14 cellular contexts compared by ENCODE assay signal in genomic region chr11:56885182-56885581, GRCh38.
DNase-seq lines count a peak whose midpoint lies in the region; ATAC-seq and TF ChIP-seq lines count a peak whose summit lies in the region.
"Had no signal": no experiment of that assay in that cellular context is flagged by ENCODE, and none has a peak within 500 bp of the region (broad histone marks: within the 10 kb centered on the region; RNA-seq: fewer than 3 reads in every experiment).

No MANE protein-coding gene starts in this region.

- H3K27me3 ChIP-seq in right cardiac atrium (ENCODE audit: control insufficient read depth, insufficient read depth), result no peaks in the 10 kb centered on the region
- no peaks in the 10 kb centered on the region for H3K27me3 ChIP-seq in body of pancreas
- H3K27me3 ChIP-seq in lung (ENCODE audit: control insufficient read depth, insufficient read depth), result no peaks in the 10 kb centered on the region
- H3K27me3 ChIP-seq: heart left ventricle had no signal

- peaks cover 18% of the 10 kb centered on the region for H3K27me3 Mint-ChIP-seq in chondrocyte (ENCODE audit: low read depth)

- no peak overlapping the region for H3K4me3 ChIP-seq in right cardiac atrium (ENCODE audit: low read length)
- no peak overlapping the region for H3K4me3 ChIP-seq in body of pancreas
- H3K4me3 ChIP-seq in lung, result no peak overlapping the region
- H3K4me3 ChIP-seq: dorsolateral prefrontal cortex, heart left ventricle had no signal

- DNase-seq in right cardiac atrium, result peak in 1 of 3 donors; percentile 41
- DNase-seq in cardiac septum (ENCODE audit: low spot score), result no peak
- DNase-seq in body of pancreas, result peak; percentile 29 to 74 (median 53)
- DNase-seq in lung (ENCODE audit: low spot score), result peak; percentile 57
- no peak for DNase-seq in NCI-H510A (lab: John Stamatoyannopoulos, UW)
- no peak for DNase-seq in chondrocyte (ENCODE audit: low spot score)
- DNase-seq: activated CD8-positive, alpha-beta T cell treated with anti-CD3 and anti-CD28 coated beads, Interleukin-2, amount 10 ng/mL, durations not matched to agents 7 days and 5 days; activated naive CD8-positive, alpha-beta T cell treated with anti-CD3 and anti-CD28 coated beads, Interleukin-2, amount 10 ng/mL, durations not matched to agents 7 days and 5 days; dorsolateral prefrontal cortex; HCEC 1CT; heart left ventricle; naive B cell had no signal

- no peak overlapping the region for H3K27ac Mint-ChIP-seq in chondrocyte (ENCODE audit: unreplicated experiment)
- H3K27ac Mint-ChIP-seq: activated CD8-positive, alpha-beta T cell treated with anti-CD3 and anti-CD28 coated beads, Interleukin-2, amount 10 ng/mL, durations not matched to agents 7 days and 5 days; activated naive CD8-positive, alpha-beta T cell treated with anti-CD3 and anti-CD28 coated beads, Interleukin-2, amount 10 ng/mL, durations not matched to agents 7 days and 5 days; naive B cell had no signal

- H3K4me1 Mint-ChIP-seq in chondrocyte (ENCODE audit: low read depth), result no peaks in the 10 kb centered on the region
- H3K4me1 Mint-ChIP-seq: activated naive CD8-positive, alpha-beta T cell treated with anti-CD3 and anti-CD28 coated beads, Interleukin-2, amount 10 ng/mL, durations not matched to agents 7 days and 5 days; naive B cell had no signal

- H3K27ac ChIP-seq in right cardiac atrium (ENCODE audit: low read length) (no peak overlapping the region), body of pancreas (peak overlapping the region in 3 of 4 donors; percentile 56 to 68 (median 58)), lung (ENCODE audit: low read depth in 1 of 2, low read length in 1 of 2) (peak overlapping the region in 1 of 2 donors; percentile 52)
- H3K27ac ChIP-seq: dorsolateral prefrontal cortex, heart left ventricle had no signal

- ATAC-seq in right cardiac atrium (peak; percentile 55 to 69), body of pancreas (peak; percentile 95), lung (ENCODE audit: insufficient read depth, low FRiP score) (peak; percentile 80), HG02642 (IDR thresholded peaks at IDR 0.05; ENCODE audit: poor library complexity, unreplicated experiment) (no peak), HG03139 (IDR thresholded peaks at IDR 0.05; ENCODE audit: unreplicated experiment) (no peak)
- ATAC-seq: activated CD8-positive, alpha-beta T cell treated with anti-CD3 and anti-CD28 coated beads, Interleukin-2, amount 10 ng/mL, durations not matched to agents 7 days and 5 days had no signal

- H3K4me3 Mint-ChIP-seq in chondrocyte (ENCODE audit: unreplicated experiment), result no peak overlapping the region
- H3K4me3 Mint-ChIP-seq: activated CD8-positive, alpha-beta T cell treated with anti-CD3 and anti-CD28 coated beads, Interleukin-2, amount 10 ng/mL, durations not matched to agents 7 days and 5 days; activated naive CD8-positive, alpha-beta T cell treated with anti-CD3 and anti-CD28 coated beads, Interleukin-2, amount 10 ng/mL, durations not matched to agents 7 days and 5 days; naive B cell had no signal

- H3K36me3 ChIP-seq in body of pancreas (replicated peaks in 1 of 2; ENCODE audit: insufficient read depth in 1 of 2, low read depth in 2 of 2) (no peaks in the 10 kb centered on the region), lung (ENCODE audit: control insufficient read depth in 2 of 2, insufficient read depth in 2 of 2, low read length in 2 of 2) (no peaks in the 10 kb centered on the region)
- H3K36me3 ChIP-seq: heart left ventricle had no signal

- H3K36me3 Mint-ChIP-seq in chondrocyte (ENCODE audit: low read depth), result no peaks in the 10 kb centered on the region
- H3K36me3 Mint-ChIP-seq: activated naive CD8-positive, alpha-beta T cell treated with anti-CD3 and anti-CD28 coated beads, Interleukin-2, amount 10 ng/mL, durations not matched to agents 7 days and 5 days; naive B cell had no signal

- no peaks in the 10 kb centered on the region for H3K9me3 Mint-ChIP-seq in chondrocyte (ENCODE audit: low read depth)
- H3K9me3 Mint-ChIP-seq: activated naive CD8-positive, alpha-beta T cell treated with anti-CD3 and anti-CD28 coated beads, Interleukin-2, amount 10 ng/mL, durations not matched to agents 7 days and 5 days had no signal

- TF ChIP-seq CTCF in body of pancreas (IDR thresholded peaks at IDR 0.05) (no peak), lung (IDR thresholded peaks at IDR 0.05; ENCODE audit: control extremely low read depth, extremely low read depth) (no peak), chondrocyte (IDR thresholded peaks at IDR 0.05) (no peak)

- WGBS in right cardiac atrium, result 20% methylated on average over 1 of the region's 1 CpG
- WGBS in body of pancreas, 2 donors, result 3 to 4% methylated on average over 1 of the region's 1 CpG
- WGBS in lung, 2 donors, result 29 to 41% methylated on average over 1 of the region's 1 CpG

- H3K9me3 ChIP-seq in right cardiac atrium (ENCODE audit: control insufficient read depth, low read length) (no peaks in the 10 kb centered on the region), body of pancreas (no peaks in the 10 kb centered on the region), lung (ENCODE audit: control insufficient read depth in 2 of 2, insufficient read depth in 1 of 2, low read length in 1 of 2) (no peaks in the 10 kb centered on the region)
- H3K9me3 ChIP-seq: heart left ventricle had no signal

- TF ChIP-seq POLR2A in body of pancreas (IDR thresholded peaks at IDR 0.05), result no peak

- intact Hi-C loops in right cardiac atrium (cut with DNase I), result no loop called here
- intact Hi-C loops in cardiac septum (cut with DNase I), result no loop called here
- intact Hi-C loops in body of pancreas (cut with DNase I), result no loop called here

- H3K4me1 ChIP-seq in right cardiac atrium (ENCODE audit: control insufficient read depth, insufficient read depth, low read length) (no peaks in the 10 kb centered on the region), body of pancreas (peaks cover 24% of the 10 kb centered on the region), lung (ENCODE audit: control insufficient read depth in 2 of 2, insufficient read depth in 2 of 2, low read length in 2 of 2) (no peaks in the 10 kb centered on the region)

Comparison
In these comparisons a context has a peak if more than half of its experiments do, and no peak if none do; other contexts are left out.
1. ATAC-seq: peak in right cardiac atrium (2 of 2), body of pancreas (single experiment) and lung (single experiment); none in HG02642 (single experiment) and HG03139 (single experiment).
2. DNase-seq: peak in body of pancreas (4 of 4) and lung (single experiment); none in cardiac septum (single experiment), NCI-H510A (single experiment) and chondrocyte (single experiment).